ENCODE assay signal across 9 cellular contexts in the genomic region with DNA sequence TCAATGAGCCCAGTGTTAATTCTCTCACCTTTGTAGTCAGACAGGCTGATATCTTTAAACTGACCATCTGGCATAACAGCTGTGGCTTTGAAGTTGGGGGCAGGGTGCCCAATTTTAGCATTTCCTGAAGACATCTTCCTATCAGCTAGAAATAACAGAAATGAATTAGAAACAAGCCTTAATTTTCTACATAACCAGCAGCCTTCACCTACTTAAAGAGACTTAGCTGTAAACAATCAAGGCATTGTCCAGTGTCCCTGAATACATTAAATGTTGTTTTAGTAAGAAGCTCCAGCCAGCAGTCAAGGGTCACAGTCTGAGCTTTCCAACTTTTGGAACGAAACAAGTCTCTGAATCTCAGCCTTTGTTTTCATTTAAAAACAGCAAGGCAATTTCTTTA. TPM values are rescaled to one million over a fixed set of nuclear protein-coding genes. Genes with fewer than 3 reads are reported as not detected.
DNase-seq lines count a peak whose midpoint lies in the region; ATAC-seq and TF ChIP-seq lines count a peak whose summit lies in the region.
"Had no signal": no experiment of that assay in that cellular context is flagged by ENCODE, and none has a peak within 500 bp of the region (broad histone marks: within the 10 kb centered on the region; RNA-seq: fewer than 3 reads in every experiment).

No MANE protein-coding gene starts in this region.

- no peak overlapping the region for H3K14ac ChIP-seq in trophoblast cell (ENCODE audit: low read length)

- peak overlapping the region; percentile 85 for H3K4me2 ChIP-seq in OCI-LY7 (ENCODE audit: low read length)
- H3K4me2 ChIP-seq in trophoblast cell (ENCODE audit: low read length): no peak overlapping the region

- ATAC-seq in HG03469 (IDR thresholded peaks at IDR 0.05; ENCODE audit: unreplicated experiment) (no peak), HG02885 (IDR thresholded peaks at IDR 0.05; ENCODE audit: poor library complexity, unreplicated experiment) (no peak), left colon (no peak)

- H2AK5ac ChIP-seq in trophoblast cell (ENCODE audit: low read length): no peak overlapping the region

- H2BK12ac ChIP-seq in trophoblast cell (ENCODE audit: low read length): no peak overlapping the region

- H3K27me3 ChIP-seq in duodenal mucosa (ENCODE audit: control insufficient read depth in 1 of 2, insufficient read depth in 2 of 2, low read length in 2 of 2) (no peaks in the 10 kb centered on the region), trophoblast cell (ENCODE audit: insufficient read depth, low read length) (no peaks in the 10 kb centered on the region)

- no CpG with 5 or more reads among the region's 1 CpG for WGBS in trophoblast cell (ENCODE audit: extremely low coverage, insufficient coverage, insufficient read length)

- H3K4ac ChIP-seq in trophoblast cell (ENCODE audit: low read depth, low read length): peak overlapping the region; percentile 76

- peaks cover 15% of the 10 kb centered on the region for H3K79me1 ChIP-seq in trophoblast cell (ENCODE audit: low read length)

- CTCF ChIA-PET in OCI-LY7 (lab: Charles Lee; ENCODE audit: unreplicated experiment): no interaction called here

- TF ChIP-seq CTCF in GM12865 (IDR thresholded peaks at IDR 0.05; ENCODE audit: insufficient read depth, low read depth, low read length, missing control alignments): no peak
- TF ChIP-seq CTCF in OCI-LY7 (conservative IDR thresholded peaks at IDR 0.05; ENCODE audit: low read length): no peak

- BruUV-seq in OCI-LY7 (replicated peaks; lab: Mats Ljungman, UMichigan): TSS peak; percentile 43

- no peaks in the 10 kb centered on the region for H3K9me2 ChIP-seq in OCI-LY7 (ENCODE audit: insufficient read depth, low read length)

- H3K9me3 ChIP-seq in OCI-LY7 (ENCODE audit: low read length) (no peaks in the 10 kb centered on the region), duodenal mucosa (ENCODE audit: control insufficient read depth in 1 of 2, low read length in 2 of 2) (no peaks in the 10 kb centered on the region), trophoblast cell (ENCODE audit: insufficient read depth, low read depth, low read length) (no peaks in the 10 kb centered on the region)

- POLR2A ChIA-PET in OCI-LY7 (lab: Charles Lee): interaction anchor here (0.6 to 4.3 kb wide), 14 partner anchors 18 to 1692 kb away, joined by 3 to 41 read pairs (median 4); partner anchors contain the start of genes CCDC163, MMACHC, MUTYH and TOE1

- H3K18ac ChIP-seq in trophoblast cell (ENCODE audit: low read length): no peak overlapping the region

- H2AFZ ChIP-seq in OCI-LY7 (ENCODE audit: low read length) (no peak overlapping the region), trophoblast cell (ENCODE audit: insufficient read depth, low read length, poor library complexity) (no peak overlapping the region)

- no peak overlapping the region for H2BK5ac ChIP-seq in trophoblast cell (ENCODE audit: low read depth, low read length, poor library complexity)

- H3K79me2 ChIP-seq in OCI-LY7 (ENCODE audit: insufficient read depth, low read depth, low read length): peaks cover 81% of the 10 kb centered on the region
- H3K79me2 ChIP-seq in trophoblast cell (ENCODE audit: control insufficient read depth, insufficient read depth, low read length, poor library complexity): peaks cover 20% of the 10 kb centered on the region

- H3K4me1 ChIP-seq in OCI-LY7 (ENCODE audit: insufficient read depth, low read length, poor library complexity, severe bottlenecking) (peaks cover 45% of the 10 kb centered on the region), duodenal mucosa (ENCODE audit: control insufficient read depth in 1 of 2, insufficient read depth in 2 of 2, low read length in 2 of 2) (peaks cover 38 to 51% of the 10 kb centered on the region in 2 donors), trophoblast cell (ENCODE audit: control insufficient read depth in 1 of 2, insufficient read depth in 2 of 2, low read length in 2 of 2) (peaks cover 0 to 12% of the 10 kb centered on the region in 2 experiments)

- no peak overlapping the region for H2BK120ac ChIP-seq in trophoblast cell (ENCODE audit: insufficient read depth, low read length, poor library complexity)

- no peak overlapping the region for H4K91ac ChIP-seq in trophoblast cell (ENCODE audit: low read depth, low read length)

- H4K12ac ChIP-seq in trophoblast cell (ENCODE audit: low read depth, low read length): no peak overlapping the region

- intact Hi-C loops in OCI-LY7 (cut with micrococcal nuclease; ENCODE audit: unreplicated experiment) (loop anchor here (10.0 kb wide), 1 partner anchor 336 kb away; no protein-coding TSS in a partner anchor), left colon (cut with DNase I, micrococcal nuclease) (loop anchor here in 1 of 2 donors (10.0 kb wide), 1 partner anchor 46 kb away; no protein-coding TSS in a partner anchor)

- H3K36me3 ChIP-seq in OCI-LY7 (ENCODE audit: insufficient read depth, low read length) (peaks cover 76% of the 10 kb centered on the region), duodenal mucosa (ENCODE audit: control insufficient read depth in 1 of 2, insufficient read depth in 2 of 2, low read length in 2 of 2) (peaks cover 25 to 38% of the 10 kb centered on the region in 2 donors), trophoblast cell (ENCODE audit: control insufficient read depth in 1 of 2, insufficient read depth in 2 of 2, low read length in 2 of 2) (peaks cover 15 to 34% of the 10 kb centered on the region in 2 experiments)

- no peak overlapping the region for H3K23ac ChIP-seq in trophoblast cell (ENCODE audit: low read length)

- peaks cover 34% of the 10 kb centered on the region for H4K20me1 ChIP-seq in OCI-LY7 (ENCODE audit: insufficient read depth, low read length)

- H3K4me3 ChIP-seq in GM12865 (ENCODE audit: low read depth, low read length) (peak overlapping the region; percentile 82), OCI-LY7 (ENCODE audit: low read depth, low read length, poor library complexity, severe bottlenecking) (peak overlapping the region; percentile 99), duodenal mucosa (ENCODE audit: low read depth in 1 of 2, low read length in 2 of 2) (peak overlapping the region; percentile 31 to 32), trophoblast cell (ENCODE audit: low read depth, low read length) (no peak overlapping the region)

- peak overlapping the region in 1 of 2 donors; percentile 3 for H3K9ac ChIP-seq in duodenal mucosa (ENCODE audit: low read depth in 1 of 2, low read length in 2 of 2)
- no peak overlapping the region for H3K9ac ChIP-seq in trophoblast cell (ENCODE audit: low read length)

- H3K27ac ChIP-seq in OCI-LY7 (ENCODE audit: low read depth, low read length, poor library complexity, severe bottlenecking): peak overlapping the region; percentile 90
- H3K27ac ChIP-seq in duodenal mucosa (ENCODE audit: low read depth, low read length): no peak overlapping the region
- no peak overlapping the region for H3K27ac ChIP-seq in trophoblast cell (ENCODE audit: low read depth, low read length)

- DNase-seq in GM12865 (ENCODE audit: low read depth) (peak; percentile 52), OCI-LY7 (ENCODE audit: low spot score) (peak; percentile 76), trophoblast cell (no peak), NCI-H446 treated with DMSO at 0.1 percent for 48 hours (lab: John Stamatoyannopoulos, UW) (no peak), left colon (no peak)
- DNase-seq: NCI-H2107 had no signal

- H4K8ac ChIP-seq in trophoblast cell (ENCODE audit: low read depth, low read length): no peak overlapping the region

RNA-seq across cellular contexts. Expression of gene PRDX1, which starts 2.8 kb away (rescaled TPM):
- 725 and 814 TPM in 2 replicates for total RNA-seq in OCI-LY7 (2014; rRNA removed; shearing (Covaris generic))
- total RNA-seq in OCI-LY7 (2022) (851 and 938 TPM in 2 replicates), left colon (100 to 1,000 TPM; 286 to 299 TPM)
- polyA plus RNA-seq in trophoblast cell (2013): 683 and 706 TPM in 2 replicates

RNA-seq across cellular contexts. Expression of gene MMACHC, which starts 18.8 kb away (rescaled TPM):
- total RNA-seq in OCI-LY7 (2014; rRNA removed; shearing (Covaris generic)): 7.6 and 8.1 TPM in 2 replicates
- total RNA-seq in OCI-LY7 (2022): 13.3 and 15.9 TPM in 2 replicates
- polyA plus RNA-seq in trophoblast cell (2013): 5.5 and 5.7 TPM in 2 replicates
- 10 to 100 TPM in 1 of 2 donors, 1 to 10 TPM in 1; 8.4 to 15.9 TPM for total RNA-seq in left colon

RNA-seq across cellular contexts. Expression of gene CCDC163, which starts 19.0 kb away (rescaled TPM):
- total RNA-seq in OCI-LY7 (2014; rRNA removed; shearing (Covaris generic)): 2.9 and 7.4 TPM in 2 replicates
- total RNA-seq in OCI-LY7 (2022): 17.2 and 21.1 TPM in 2 replicates
- 3.0 TPM in 2 replicates for polyA plus RNA-seq in trophoblast cell (2013)
- 1 to 10 TPM; 1.6 to 3.5 TPM for total RNA-seq in left colon

RNA-seq across cellular contexts. Expression of gene TESK2, which starts 27.9 kb away (rescaled TPM):
- 4.9 and 5.0 TPM in 2 replicates for total RNA-seq in OCI-LY7 (2014; rRNA removed; shearing (Covaris generic))
- total RNA-seq in OCI-LY7 (2022): 6.6 and 9.2 TPM in 2 replicates
- 5.2 and 5.5 TPM in 2 replicates for polyA plus RNA-seq in trophoblast cell (2013)
- total RNA-seq in left colon: 10 to 100 TPM in 1 of 2 donors, 1 to 10 TPM in 1; 8.4 to 17.5 TPM

RNA-seq across cellular contexts. Expression of gene AKR1A1, which starts 31.7 kb away (rescaled TPM):
- 110 and 142 TPM in 2 replicates for total RNA-seq in OCI-LY7 (2014; rRNA removed; shearing (Covaris generic))
- total RNA-seq in OCI-LY7 (2022) (141 and 152 TPM in 2 replicates), left colon (100 to 1,000 TPM; 186 to 220 TPM)
- 105 and 110 TPM in 2 replicates for polyA plus RNA-seq in trophoblast cell (2013)

Comparison
In these comparisons a context has a peak if more than half of its experiments do, and no peak if none do; other contexts are left out.
1. DNase-seq: peak in GM12865 (single experiment) and OCI-LY7 (single experiment); none in trophoblast cell (0 of 2), NCI-H446 treated with DMSO at 0.1 percent for 48 hours (single experiment) and left colon (0 of 2).